In the genomic region with DNA sequence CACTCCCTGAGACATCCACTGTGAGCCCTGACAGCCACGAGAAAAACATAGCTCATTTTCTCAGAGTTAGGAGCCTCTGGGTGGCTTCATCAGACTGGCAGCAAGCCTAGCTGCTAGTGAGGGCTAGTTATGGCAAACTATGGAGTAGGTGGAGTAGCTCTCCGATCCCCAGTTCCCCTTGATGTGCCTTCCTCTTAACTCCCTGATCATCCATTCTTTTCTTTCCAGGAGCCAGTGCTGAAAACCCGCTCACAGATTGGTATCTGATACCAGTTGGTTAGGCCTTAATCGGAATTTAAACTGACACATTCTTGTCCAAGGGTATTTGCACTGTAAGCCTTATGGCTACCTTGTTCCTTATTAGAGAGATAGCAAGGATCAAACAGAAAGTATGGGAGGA, we compare ENCODE assay signal across 28 cellular contexts.
"Had no signal": no experiment of that assay in that cellular context is flagged by ENCODE, and none has a peak within 500 bp of the region (broad histone marks: within the 10 kb centered on the region; RNA-seq: fewer than 3 reads in every experiment).

No MANE protein-coding gene starts in this region.

- H3K36me3 ChIP-seq: adrenal gland, gastrocnemius medialis, WERI-Rb-1 had no signal

- H3K4me3 ChIP-seq: adrenal gland, body of pancreas, gastrocnemius medialis had no signal

- H3K27me3 ChIP-seq: adrenal gland, body of pancreas, foreskin keratinocyte, gastrocnemius medialis had no signal

- H3K9me3 ChIP-seq: adrenal gland, body of pancreas, gastrocnemius medialis had no signal

- H3K4me1 ChIP-seq: adrenal gland, body of pancreas, foreskin keratinocyte had no signal

- ATAC-seq: activated CD4-positive, CD25-positive, alpha-beta regulatory T cell treated with anti-CD3 and anti-CD28 coated beads, Interleukin-2, amount 50 U/mL, for 24 hours; activated CD8-positive, alpha-beta memory T cell treated with anti-CD3 and anti-CD28 coated beads, Interleukin-2, amount 10 ng/mL, durations not matched to agents 7 days and 5 days; activated CD8-positive, alpha-beta T cell treated with anti-CD3 and anti-CD28 coated beads, Interleukin-2, amount 10 ng/mL, durations not matched to agents 7 days and 5 days; activated naive CD8-positive, alpha-beta T cell treated with anti-CD3 and anti-CD28 coated beads, Interleukin-2, amount 50 U/mL, for 24 hours; body of pancreas; effector memory CD8-positive, alpha-beta T cell; esophagus mucosa; foreskin keratinocyte; gastrocnemius medialis; T-helper 17 cell had no signal

- H3K27ac ChIP-seq: adrenal gland, body of pancreas, foreskin keratinocyte, gastrocnemius medialis, WERI-Rb-1 had no signal

- DNase-seq: activated B cell treated with CpG ODN at 0.5 μM for 24 hours; activated CD4-positive, alpha-beta memory T cell treated with anti-CD3 and anti-CD28 coated beads for 36 hours; activated CD4-positive, alpha-beta T cell treated with anti-CD3 and anti-CD28 coated beads for 48 hours; activated CD8-positive, alpha-beta memory T cell treated with anti-CD3 and anti-CD28 coated beads, Interleukin-2, amount 10 ng/mL, durations not matched to agents 7 days and 5 days; activated CD8-positive, alpha-beta memory T cell treated with anti-CD3 and anti-CD28 coated beads, Interleukin-2, amount 50 U/mL, for 4 hours; activated CD8-positive, alpha-beta T cell treated with anti-CD3 and anti-CD28 coated beads, Interleukin-2, amount 10 ng/mL, durations not matched to agents 7 days and 5 days; activated effector memory CD4-positive, alpha-beta T cell treated with anti-CD3 and anti-CD28 coated beads, Interleukin-2, amount 50 U/mL, for 16 hours; activated naive CD4-positive, alpha-beta T cell treated with anti-CD3 and anti-CD28 coated beads for 36 hours; activated naive CD8-positive, alpha-beta T cell treated with anti-CD3 and anti-CD28 coated beads for 36 hours; activated naive CD8-positive, alpha-beta T cell treated with anti-CD3 and anti-CD28 coated beads, Interleukin-2, amount 50 U/mL, for 24 hours; activated T-cell treated with anti-CD3 and anti-CD28 coated beads, Interleukin-2, amount 50 U/mL, for 1 hour; activated T-cell treated with anti-CD3 and anti-CD28 coated beads, Interleukin-2, amount 50 U/mL, for 48 hours; adrenal gland; aorta; body of pancreas; caudate nucleus; cortex of kidney; effector CD4-positive, alpha-beta T cell; effector memory CD8-positive, alpha-beta T cell; foreskin keratinocyte; gastrocnemius medialis; glutamatergic neuron; T-helper 1 cell; T-helper 17 cell; T1000; WERI-Rb-1 had no signal
